Comparison of ENCODE assay signal across 9 cellular contexts in genomic region chr2:237616373-237617304, GRCh38. TPM values are rescaled to one million over a fixed set of nuclear protein-coding genes. Genes with fewer than 3 reads are reported as not detected.
DNase-seq lines count a peak whose midpoint lies in the region; ATAC-seq and TF ChIP-seq lines count a peak whose summit lies in the region.
"Had no signal": no experiment of that assay in that cellular context is flagged by ENCODE, and none has a peak within 500 bp of the region (broad histone marks: within the 10 kb centered on the region; RNA-seq: fewer than 3 reads in every experiment).

No MANE protein-coding gene starts in this region.

- H4K12ac ChIP-seq in trophoblast cell (ENCODE audit: low read depth, low read length): no peak overlapping the region

- H2BK120ac ChIP-seq in trophoblast cell (ENCODE audit: insufficient read depth, low read length, poor library complexity): peak overlapping the region; percentile 26

- no peak overlapping the region for H3K4me2 ChIP-seq in trophoblast cell (ENCODE audit: low read length)

- no peak overlapping the region for H3K4me3 ChIP-seq in SJSA1
- no peak overlapping the region for H3K4me3 ChIP-seq in fibroblast of mammary gland (ENCODE audit: control insufficient read depth, low read depth, low read length)
- no peak overlapping the region for H3K4me3 ChIP-seq in trophoblast cell (ENCODE audit: low read depth, low read length)

- H2BK5ac ChIP-seq in trophoblast cell (ENCODE audit: low read depth, low read length, poor library complexity): no peak overlapping the region

- DNase-seq in CMK (ENCODE audit: low read depth) (peak; percentile 20), SJSA1 (ENCODE audit: low read depth in 1 of 2, low spot score in 2 of 2) (peak; percentile 69 to 89), fibroblast of mammary gland (ENCODE audit: low read depth) (peak; percentile 96), trophoblast cell (no peak), NCI-H510A treated with DMSO at 0.1 percent for 48 hours (lab: John Stamatoyannopoulos, UW) (no peak)
- DNase-seq: activated gamma-delta T cell had no signal

- H3K4ac ChIP-seq in trophoblast cell (ENCODE audit: low read depth, low read length): no peak overlapping the region

- H3K4me1 ChIP-seq in SJSA1 (replicated peaks) (peaks cover 67% of the 10 kb centered on the region), trophoblast cell (ENCODE audit: control insufficient read depth in 1 of 2, insufficient read depth in 2 of 2, low read length in 2 of 2) (peaks cover 31 to 36% of the 10 kb centered on the region in 2 experiments)

- no peak overlapping the region for H4K8ac ChIP-seq in trophoblast cell (ENCODE audit: low read depth, low read length)

- no peak overlapping the region for H3K23ac ChIP-seq in trophoblast cell (ENCODE audit: low read length)

- peak overlapping the region; percentile 18 for H2AK5ac ChIP-seq in trophoblast cell (ENCODE audit: low read length)

- no peak overlapping the region for H2AFZ ChIP-seq in trophoblast cell (ENCODE audit: insufficient read depth, low read length, poor library complexity)

- no peak for ATAC-seq in GM21737 (IDR thresholded peaks at IDR 0.05; ENCODE audit: unreplicated experiment)
- ATAC-seq in GM21619 (IDR thresholded peaks at IDR 0.05; ENCODE audit: unreplicated experiment): no peak
- no peak for ATAC-seq in GM18870 (IDR thresholded peaks at IDR 0.05; ENCODE audit: unreplicated experiment)

- no peaks in the 10 kb centered on the region for H3K79me2 ChIP-seq in trophoblast cell (ENCODE audit: control insufficient read depth, insufficient read depth, low read length, poor library complexity)

- WGBS in trophoblast cell (ENCODE audit: extremely low coverage, insufficient coverage, insufficient read length): no CpG with 5 or more reads among the region's 12 CpGs

- no peaks in the 10 kb centered on the region for H3K27me3 ChIP-seq in SJSA1 (replicated peaks)
- no peaks in the 10 kb centered on the region for H3K27me3 ChIP-seq in trophoblast cell (ENCODE audit: insufficient read depth, low read length)

- H3K18ac ChIP-seq in trophoblast cell (ENCODE audit: low read length): no peak overlapping the region

- peak overlapping the region; percentile 74 for H2BK12ac ChIP-seq in trophoblast cell (ENCODE audit: low read length)

- H3K9me3 ChIP-seq in SJSA1 (replicated peaks) (no peaks in the 10 kb centered on the region), trophoblast cell (ENCODE audit: insufficient read depth, low read depth, low read length) (no peaks in the 10 kb centered on the region)

- H3K27ac ChIP-seq in SJSA1 (peak overlapping the region; percentile 90), trophoblast cell (ENCODE audit: low read depth, low read length) (no peak overlapping the region)

- peaks cover 26% of the 10 kb centered on the region for H3K79me1 ChIP-seq in trophoblast cell (ENCODE audit: low read length)

- peak overlapping the region; percentile 30 for H3K14ac ChIP-seq in trophoblast cell (ENCODE audit: low read length)

- H3K36me3 ChIP-seq in SJSA1 (no peaks in the 10 kb centered on the region), trophoblast cell (ENCODE audit: control insufficient read depth in 1 of 2, insufficient read depth in 2 of 2, low read length in 2 of 2) (no peaks in the 10 kb centered on the region)

- H3K9ac ChIP-seq in trophoblast cell (ENCODE audit: low read length): no peak overlapping the region

- H4K91ac ChIP-seq in trophoblast cell (ENCODE audit: low read depth, low read length): peak overlapping the region; percentile 45

- no peak for TF ChIP-seq CTCF in fibroblast of mammary gland (conservative IDR thresholded peaks at IDR 0.05; ENCODE audit: control insufficient read depth, insufficient read depth, low read depth, low read length)

RNA-seq across cellular contexts. Expression of gene LRRFIP1, which starts 10.7 kb away (rescaled TPM):
- 49.5 and 76.7 TPM in 2 replicates for total RNA-seq in SJSA1 (2014; rRNA removed; shearing (Covaris generic))
- 51.0 and 58.1 TPM in 2 replicates for polyA plus RNA-seq in trophoblast cell (2013)

RNA-seq across cellular contexts. Expression of gene RAB17, which starts 26.1 kb away (rescaled TPM):
- total RNA-seq in SJSA1 (2014; rRNA removed; shearing (Covaris generic)): 0.21 and 0.28 TPM in 2 replicates
- polyA plus RNA-seq in trophoblast cell (2013): 15.7 and 16.1 TPM in 2 replicates

RNA-seq across cellular contexts. Expression of gene PRLH, which starts 50.3 kb away (rescaled TPM):
- not detected in 2 replicates for total RNA-seq in SJSA1 (2014; rRNA removed; shearing (Covaris generic))
- polyA plus RNA-seq in trophoblast cell (2013): not detected in 2 replicates

Comparison
In these comparisons a context has a peak if more than half of its experiments do, and no peak if none do; other contexts are left out.
1. DNase-seq: peak in CMK (single experiment), SJSA1 (2 of 2) and fibroblast of mammary gland (single experiment); none in trophoblast cell (0 of 2) and NCI-H510A treated with DMSO at 0.1 percent for 48 hours (single experiment).